In the genomic region with DNA sequence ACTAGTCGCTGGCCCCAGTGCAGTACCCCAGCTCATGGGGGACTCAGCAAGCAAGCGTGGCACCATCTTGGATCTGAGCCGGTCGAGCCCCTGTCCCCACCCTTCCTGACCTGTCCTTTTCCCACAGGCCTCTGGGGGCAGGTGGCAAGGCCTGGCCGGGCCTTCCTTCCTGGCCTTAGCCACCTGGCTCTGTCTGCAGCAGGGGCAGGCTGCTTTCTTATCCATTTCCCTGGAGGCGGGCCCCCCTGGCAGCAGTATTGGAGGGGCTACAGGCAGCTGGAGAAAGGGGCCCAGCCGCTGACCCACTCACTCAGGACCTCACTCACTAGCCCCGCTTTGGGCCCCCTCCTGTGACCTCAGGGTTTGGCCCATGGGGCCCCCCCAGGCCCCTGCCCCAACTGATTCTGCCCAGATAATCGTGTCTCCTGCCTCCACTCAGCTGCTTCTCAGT, we compare ENCODE assay signal across 7 cellular contexts. TPM values are rescaled to one million over a fixed set of nuclear protein-coding genes. Genes with fewer than 3 reads are reported as not detected.
DNase-seq lines count a peak whose midpoint lies in the region; ATAC-seq, FAIRE-seq and TF ChIP-seq lines count a peak whose summit lies in the region.
"Not testable (repeated sequence)": the region's sequence is repeated elsewhere in the genome, so short reads cannot be mapped to it uniquely, and the experiment has no call there.

No MANE protein-coding gene starts in this region.

- H3K79me2 ChIP-seq in OCI-LY7 (ENCODE audit: insufficient read depth, low read depth, low read length), result peaks cover 18% of the 10 kb centered on the region; the same call in 1 of the 2 replicates
- peaks cover 24% of the 10 kb centered on the region for H3K79me2 ChIP-seq in endothelial cell of umbilical vein (ENCODE audit: control insufficient read depth, insufficient read depth, low read length)

- TF ChIP-seq CTCF in OCI-LY7 (conservative IDR thresholded peaks at IDR 0.05; ENCODE audit: low read length); endothelial cell of umbilical vein (IDR thresholded peaks at IDR 0.05; ENCODE audit: extremely low read depth in 1 of 2, insufficient read depth in 1 of 2, low read depth in 1 of 2, low read length in 2 of 2); nephron progenitor cell (IDR thresholded peaks at IDR 0.05): not testable (repeated sequence)

- peak overlapping the region in 2 of 3 donors; percentile 55 to 74 for H3K27ac Mint-ChIP-seq in CD4-positive, CD25-positive, alpha-beta regulatory T cell
- H3K27ac Mint-ChIP-seq in activated CD8-positive, alpha-beta T cell treated with anti-CD3 and anti-CD28 coated beads, Interleukin-2, amount 10 ng/mL, durations not matched to agents 7 days and 5 days, result peak overlapping the region; percentile 49
- peak overlapping the region; percentile 36 to 59 for H3K27ac Mint-ChIP-seq in activated naive CD4-positive, alpha-beta T cell treated with anti-CD3 and anti-CD28 coated beads, Interleukin-2, amount 50 U/mL, for 72 hours
- H3K27ac Mint-ChIP-seq in nephron progenitor cell, result peak overlapping the region; percentile 36
- peak overlapping the region; percentile 45 for H3K27ac Mint-ChIP-seq in stimulated activated effector memory CD8-positive, alpha-beta T cell treated with anti-CD3 and anti-CD28 coated beads, Interleukin-12 subunit alpha, Interleukin-12 subunit beta, amount 100 ng/mL, for 72 hours

- H3K4me1 Mint-ChIP-seq in CD4-positive, CD25-positive, alpha-beta regulatory T cell, result peaks cover 1 to 40% (median 16%) of the 10 kb centered on the region in 4 donors
- peaks cover 43% of the 10 kb centered on the region for H3K4me1 Mint-ChIP-seq in activated CD8-positive, alpha-beta T cell treated with anti-CD3 and anti-CD28 coated beads, Interleukin-2, amount 10 ng/mL, durations not matched to agents 7 days and 5 days (ENCODE audit: low read depth)
- H3K4me1 Mint-ChIP-seq in nephron progenitor cell, result peaks cover 36% of the 10 kb centered on the region
- H3K4me1 Mint-ChIP-seq in stimulated activated effector memory CD8-positive, alpha-beta T cell treated with anti-CD3 and anti-CD28 coated beads, Interleukin-12 subunit alpha, Interleukin-12 subunit beta, amount 100 ng/mL, for 72 hours, result peaks cover 52% of the 10 kb centered on the region

- BruUV-seq in OCI-LY7 (replicated peaks; lab: Mats Ljungman, UMichigan), result TSS peak; percentile 69
- BruUV-seq in endothelial cell of umbilical vein (replicated peaks; lab: Mats Ljungman, UMichigan), result TSS peak; percentile 14

- H3K4me2 ChIP-seq in OCI-LY7 (ENCODE audit: low read length); endothelial cell of umbilical vein (ENCODE audit: insufficient read depth, low read length): not testable (repeated sequence)

- not testable (repeated sequence) for ATAC-seq in CD4-positive, CD25-positive, alpha-beta regulatory T cell (ENCODE audit: low read depth in 2 of 2); activated CD8-positive, alpha-beta T cell treated with anti-CD3 and anti-CD28 coated beads, Interleukin-2, amount 10 ng/mL, durations not matched to agents 7 days and 5 days; activated naive CD4-positive, alpha-beta T cell treated with anti-CD3 and anti-CD28 coated beads, Interleukin-2, amount 50 U/mL, for 72 hours; stimulated activated effector memory CD8-positive, alpha-beta T cell treated with anti-CD3 and anti-CD28 coated beads, Interleukin-12 subunit alpha, Interleukin-12 subunit beta, amount 100 ng/mL, for 72 hours

- H3K4me3 ChIP-seq in CD4-positive, CD25-positive, alpha-beta regulatory T cell (ENCODE audit: low read depth, low read length); OCI-LY7 (ENCODE audit: low read depth, low read length, poor library complexity, severe bottlenecking); endothelial cell of umbilical vein (replicated peaks in 1 of 3; ENCODE audit: insufficient read depth in 1 of 3, low read depth in 1 of 3, low read length in 3 of 3): not testable (repeated sequence)

- not testable (repeated sequence) for H3K9me3 Mint-ChIP-seq in CD4-positive, CD25-positive, alpha-beta regulatory T cell; activated CD8-positive, alpha-beta T cell treated with anti-CD3 and anti-CD28 coated beads, Interleukin-2, amount 10 ng/mL, durations not matched to agents 7 days and 5 days (ENCODE audit: insufficient read depth); activated naive CD4-positive, alpha-beta T cell treated with anti-CD3 and anti-CD28 coated beads, Interleukin-2, amount 50 U/mL, for 72 hours; nephron progenitor cell; stimulated activated effector memory CD8-positive, alpha-beta T cell treated with anti-CD3 and anti-CD28 coated beads, Interleukin-12 subunit alpha, Interleukin-12 subunit beta, amount 100 ng/mL, for 72 hours

- H3K4me3 Mint-ChIP-seq in CD4-positive, CD25-positive, alpha-beta regulatory T cell, result peak overlapping the region in 1 of 4 donors; percentile 44
- not testable (repeated sequence) for H3K4me3 Mint-ChIP-seq in activated CD8-positive, alpha-beta T cell treated with anti-CD3 and anti-CD28 coated beads, Interleukin-2, amount 10 ng/mL, durations not matched to agents 7 days and 5 days; nephron progenitor cell; stimulated activated effector memory CD8-positive, alpha-beta T cell treated with anti-CD3 and anti-CD28 coated beads, Interleukin-12 subunit alpha, Interleukin-12 subunit beta, amount 100 ng/mL, for 72 hours

- H3K27me3 ChIP-seq in CD4-positive, CD25-positive, alpha-beta regulatory T cell (ENCODE audit: control insufficient read depth, insufficient read depth, low read length); endothelial cell of umbilical vein (ENCODE audit: control insufficient read depth in 2 of 2, insufficient read depth in 2 of 2, low read length in 2 of 2): not testable (repeated sequence)

- dilution Hi-C loops in endothelial cell of umbilical vein (cut with MboI; ENCODE audit: extremely low pct_ligation_motif_present, low sequenced_read_pairs), result not testable (repeated sequence)

- H3K4me1 ChIP-seq in CD4-positive, CD25-positive, alpha-beta regulatory T cell (ENCODE audit: control insufficient read depth, insufficient read depth, low read length, poor library complexity, severe bottlenecking), result peaks cover 30% of the 10 kb centered on the region
- H3K4me1 ChIP-seq in OCI-LY7 (ENCODE audit: insufficient read depth, low read length, poor library complexity, severe bottlenecking), result peaks cover 22% of the 10 kb centered on the region
- peaks cover 23% of the 10 kb centered on the region for H3K4me1 ChIP-seq in endothelial cell of umbilical vein (ENCODE audit: control insufficient read depth, extremely low read depth, insufficient read depth, low read length)

- POLR2A ChIA-PET in OCI-LY7 (lab: Charles Lee), result interaction anchor here (0.5 kb wide), 1 partner anchor 645 kb away, joined by 5 read pairs; no protein-coding TSS in a partner anchor
- POLR2A ChIA-PET in activated CD8-positive, alpha-beta T cell treated with anti-CD3 and anti-CD28 coated beads, Interleukin-2, amount 10 ng/mL, durations not matched to agents 7 days and 5 days (lab: Charles Lee), result interaction anchor here (1.3 kb wide), 1 partner anchor 13 kb away, joined by 4 read pairs; no protein-coding TSS in a partner anchor
- POLR2A ChIA-PET in endothelial cell of umbilical vein (lab: Charles Lee), result interaction anchor here (1.0 kb wide), 1 partner anchor 17 kb away, joined by 6 read pairs; a partner anchor contains a TSS

- H3K9me1 ChIP-seq in endothelial cell of umbilical vein (replicated peaks; ENCODE audit: control insufficient read depth, extremely low read depth, insufficient read depth, low read length), result not testable (repeated sequence)

- FAIRE-seq in endothelial cell of umbilical vein (lab: Jason Lieb, UNC), result not testable (repeated sequence)

- H3K9ac ChIP-seq in endothelial cell of umbilical vein (replicated peaks; ENCODE audit: extremely low read depth, insufficient read depth, low read length), result not testable (repeated sequence)

- H2AFZ ChIP-seq in OCI-LY7 (ENCODE audit: low read length); endothelial cell of umbilical vein (ENCODE audit: low read depth, low read length): not testable (repeated sequence)

- not testable (repeated sequence) for H3K27ac ChIP-seq in CD4-positive, CD25-positive, alpha-beta regulatory T cell (ENCODE audit: insufficient read depth, low read length, poor library complexity, severe bottlenecking); OCI-LY7 (ENCODE audit: low read depth, low read length, poor library complexity, severe bottlenecking); endothelial cell of umbilical vein (ENCODE audit: insufficient read depth, low read depth, low read length)

- H3K36me3 ChIP-seq in CD4-positive, CD25-positive, alpha-beta regulatory T cell (ENCODE audit: control insufficient read depth, insufficient read depth, low read length), result peaks cover 15% of the 10 kb centered on the region
- H3K36me3 ChIP-seq in OCI-LY7 (ENCODE audit: insufficient read depth, low read length) (peaks cover 44% of the 10 kb centered on the region), endothelial cell of umbilical vein (ENCODE audit: control insufficient read depth in 2 of 2, extremely low read depth in 1 of 2, insufficient read depth in 2 of 2, low read length in 2 of 2) (peaks cover 0 to 39% of the 10 kb centered on the region in 2 experiments)

- not testable (repeated sequence) for TF ChIP-seq POLR2A in endothelial cell of umbilical vein (IDR thresholded peaks at IDR 0.05; ENCODE audit: low read depth, low read length)

- DNase-seq in CD4-positive, CD25-positive, alpha-beta regulatory T cell; OCI-LY7 (ENCODE audit: low spot score); activated CD8-positive, alpha-beta T cell treated with anti-CD3 and anti-CD28 coated beads, Interleukin-2, amount 10 ng/mL, durations not matched to agents 7 days and 5 days; activated naive CD4-positive, alpha-beta T cell treated with anti-CD3 and anti-CD28 coated beads, Interleukin-2, amount 50 U/mL, for 72 hours (ENCODE audit: low spot score in 2 of 2); endothelial cell of umbilical vein (ENCODE audit: low read depth, low spot score); nephron progenitor cell; stimulated activated effector memory CD8-positive, alpha-beta T cell treated with anti-CD3 and anti-CD28 coated beads, Interleukin-12 subunit alpha, Interleukin-12 subunit beta, amount 100 ng/mL, for 72 hours (ENCODE audit: low spot score in 2 of 2): not testable (repeated sequence)

- H3K9me2 ChIP-seq in OCI-LY7 (ENCODE audit: insufficient read depth, low read length), result not testable (repeated sequence)

- intact Hi-C loops in OCI-LY7 (cut with micrococcal nuclease; ENCODE audit: unreplicated experiment); endothelial cell of umbilical vein (cut with micrococcal nuclease): not testable (repeated sequence)

- CTCF ChIA-PET in OCI-LY7 (lab: Charles Lee; ENCODE audit: unreplicated experiment) (interaction anchor here (0.5 kb wide), 1 partner anchor 199 kb away, joined by 9 read pairs; no protein-coding TSS in a partner anchor), endothelial cell of umbilical vein (lab: Charles Lee) (interaction anchor here (0.7 to 1.7 kb wide), 3 partner anchors 15 to 23 kb away, joined by 3 to 5 read pairs (median 3); a partner anchor contains a TSS)
- CTCF ChIA-PET in activated CD8-positive, alpha-beta T cell treated with anti-CD3 and anti-CD28 coated beads, Interleukin-2, amount 10 ng/mL, durations not matched to agents 7 days and 5 days (lab: Charles Lee), result interaction anchor here (1.7 kb wide), 1 partner anchor 16 kb away, joined by 8 read pairs; no protein-coding TSS in a partner anchor

- not testable (repeated sequence) for H3K27me3 Mint-ChIP-seq in CD4-positive, CD25-positive, alpha-beta regulatory T cell; activated CD8-positive, alpha-beta T cell treated with anti-CD3 and anti-CD28 coated beads, Interleukin-2, amount 10 ng/mL, durations not matched to agents 7 days and 5 days (ENCODE audit: low read depth); nephron progenitor cell (ENCODE audit: low read depth, poor library complexity)

- H3K36me3 Mint-ChIP-seq in CD4-positive, CD25-positive, alpha-beta regulatory T cell; nephron progenitor cell (ENCODE audit: low read depth): not testable (repeated sequence)
- peaks cover 36% of the 10 kb centered on the region for H3K36me3 Mint-ChIP-seq in activated CD8-positive, alpha-beta T cell treated with anti-CD3 and anti-CD28 coated beads, Interleukin-2, amount 10 ng/mL, durations not matched to agents 7 days and 5 days (ENCODE audit: low read depth)
- peaks cover 10 to 19% of the 10 kb centered on the region in 2 donors for H3K36me3 Mint-ChIP-seq in activated naive CD4-positive, alpha-beta T cell treated with anti-CD3 and anti-CD28 coated beads, Interleukin-2, amount 50 U/mL, for 72 hours
- peaks cover 88% of the 10 kb centered on the region for H3K36me3 Mint-ChIP-seq in stimulated activated effector memory CD8-positive, alpha-beta T cell treated with anti-CD3 and anti-CD28 coated beads, Interleukin-12 subunit alpha, Interleukin-12 subunit beta, amount 100 ng/mL, for 72 hours

- H3K9me3 ChIP-seq in CD4-positive, CD25-positive, alpha-beta regulatory T cell (ENCODE audit: control insufficient read depth in 2 of 2, low read length in 2 of 2); OCI-LY7 (ENCODE audit: low read length); endothelial cell of umbilical vein (replicated peaks; ENCODE audit: control insufficient read depth, insufficient read depth, low read length): not testable (repeated sequence)

- not testable (repeated sequence) for H4K20me1 ChIP-seq in OCI-LY7 (ENCODE audit: insufficient read depth, low read length); endothelial cell of umbilical vein (replicated peaks; ENCODE audit: control insufficient read depth, extremely low read depth, insufficient read depth, low read length)

RNA-seq across cellular contexts. Expression of a gene that starts 3.8 kb away (rescaled TPM):
- total RNA-seq in CD4-positive, CD25-positive, alpha-beta regulatory T cell, result 50.4 TPM
- polyA plus RNA-seq in CD4-positive, CD25-positive, alpha-beta regulatory T cell, result 100 to 1,000 TPM in 2 of 4 donors, 10 to 100 TPM in 2; 84.4 to 111 (median 100) TPM
- 65.1 and 91.2 TPM in 2 replicates for total RNA-seq in OCI-LY7 (2014; rRNA removed; shearing (Covaris generic))
- total RNA-seq in OCI-LY7 (2022), result 66.5 and 68.3 TPM in 2 replicates
- 10 to 100 TPM; 84.2 to 88.2 TPM for total RNA-seq in activated CD8-positive, alpha-beta T cell treated with anti-CD3 and anti-CD28 coated beads, Interleukin-2, amount 10 ng/mL, durations not matched to agents 7 days and 5 days
- 10 to 100 TPM; 73.6 to 78.1 TPM for total RNA-seq in activated naive CD4-positive, alpha-beta T cell treated with anti-CD3 and anti-CD28 coated beads, Interleukin-2, amount 50 U/mL, for 72 hours
- total RNA-seq in endothelial cell of umbilical vein, result 110 TPM in 2 replicates
- 137 and 173 TPM in 2 replicates for polyA plus RNA-seq in endothelial cell of umbilical vein
- polyA plus RNA-seq in endothelial cell of umbilical vein (2011; cell fraction: cytosol; rRNA removed), result 80.6 and 124 TPM in 2 replicates
- 111 and 136 TPM in 2 replicates for polyA plus RNA-seq in endothelial cell of umbilical vein (2011; cell fraction: nucleus; rRNA removed)
- polyA plus RNA-seq in endothelial cell of umbilical vein (2012), result 84.8 and 94.9 TPM in 2 replicates
- polyA minus RNA-seq in endothelial cell of umbilical vein, result 73.8 and 77.9 TPM in 2 replicates
- 37.3 TPM for polyA minus RNA-seq in endothelial cell of umbilical vein (2011; cell fraction: cytosol; rRNA and poly(A)+ RNA removed)
- 23.0 and 28.3 TPM in 2 replicates for polyA minus RNA-seq in endothelial cell of umbilical vein (2011; cell fraction: nucleus; rRNA and poly(A)+ RNA removed)

RNA-seq across cellular contexts. Expression of a gene that starts 5.8 kb away (rescaled TPM):
- total RNA-seq in CD4-positive, CD25-positive, alpha-beta regulatory T cell, result 7.0 TPM
- polyA plus RNA-seq in CD4-positive, CD25-positive, alpha-beta regulatory T cell, result 10 to 100 TPM in 1 of 4 donors, 1 to 10 TPM in 3; 8.0 to 10.3 (median 9.8) TPM
- 17.9 and 19.6 TPM in 2 replicates for total RNA-seq in OCI-LY7 (2014; rRNA removed; shearing (Covaris generic))
- 16.0 and 16.8 TPM in 2 replicates for total RNA-seq in OCI-LY7 (2022)
- 10 to 100 TPM; 27.6 to 31.9 TPM for total RNA-seq in activated CD8-positive, alpha-beta T cell treated with anti-CD3 and anti-CD28 coated beads, Interleukin-2, amount 10 ng/mL, durations not matched to agents 7 days and 5 days
- 10 to 100 TPM; 43.6 to 53.2 TPM for total RNA-seq in activated naive CD4-positive, alpha-beta T cell treated with anti-CD3 and anti-CD28 coated beads, Interleukin-2, amount 50 U/mL, for 72 hours
- total RNA-seq in endothelial cell of umbilical vein, result 39.2 and 42.9 TPM in 2 replicates
- polyA plus RNA-seq in endothelial cell of umbilical vein, result 57.7 and 64.7 TPM in 2 replicates
- 49.3 and 55.5 TPM in 2 replicates for polyA plus RNA-seq in endothelial cell of umbilical vein (2011; cell fraction: cytosol; rRNA removed)
- 64.7 and 65.7 TPM in 2 replicates for polyA plus RNA-seq in endothelial cell of umbilical vein (2011; cell fraction: nucleus; rRNA removed)
- 35.1 and 39.3 TPM in 2 replicates for polyA plus RNA-seq in endothelial cell of umbilical vein (2012)
- 24.6 and 25.2 TPM in 2 replicates for polyA minus RNA-seq in endothelial cell of umbilical vein
- polyA minus RNA-seq in endothelial cell of umbilical vein (2011; cell fraction: cytosol; rRNA and poly(A)+ RNA removed), result 26.3 TPM
- 7.0 and 8.9 TPM in 2 replicates for polyA minus RNA-seq in endothelial cell of umbilical vein (2011; cell fraction: nucleus; rRNA and poly(A)+ RNA removed)

RNA-seq across cellular contexts. Expression of a gene that starts 16.5 kb away (rescaled TPM):
- total RNA-seq in CD4-positive, CD25-positive, alpha-beta regulatory T cell, result 85.8 TPM
- 10 to 100 TPM; 72.6 to 98.9 (median 78.1) TPM for polyA plus RNA-seq in CD4-positive, CD25-positive, alpha-beta regulatory T cell
- 89.9 and 90.8 TPM in 2 replicates for total RNA-seq in OCI-LY7 (2014; rRNA removed; shearing (Covaris generic))
- total RNA-seq in OCI-LY7 (2022) (63.6 and 67.2 TPM in 2 replicates), endothelial cell of umbilical vein (35.8 and 42.5 TPM in 2 replicates)
- 10 to 100 TPM; 62.3 to 67.9 TPM for total RNA-seq in activated CD8-positive, alpha-beta T cell treated with anti-CD3 and anti-CD28 coated beads, Interleukin-2, amount 10 ng/mL, durations not matched to agents 7 days and 5 days
- total RNA-seq in activated naive CD4-positive, alpha-beta T cell treated with anti-CD3 and anti-CD28 coated beads, Interleukin-2, amount 50 U/mL, for 72 hours, result 10 to 100 TPM; 68.6 to 94.7 TPM
- polyA plus RNA-seq in endothelial cell of umbilical vein, result 31.5 and 43.1 TPM in 2 replicates
- polyA plus RNA-seq in endothelial cell of umbilical vein (2011; cell fraction: cytosol; rRNA removed), result 38.1 and 42.2 TPM in 2 replicates
- polyA plus RNA-seq in endothelial cell of umbilical vein (2011; cell fraction: nucleus; rRNA removed), result 32.1 and 39.7 TPM in 2 replicates
- polyA plus RNA-seq in endothelial cell of umbilical vein (2012), result 26.5 and 35.3 TPM in 2 replicates
- 13.1 and 19.8 TPM in 2 replicates for polyA minus RNA-seq in endothelial cell of umbilical vein
- polyA minus RNA-seq in endothelial cell of umbilical vein (2011; cell fraction: cytosol; rRNA and poly(A)+ RNA removed), result 17.3 TPM
- 7.6 and 13.0 TPM in 2 replicates for polyA minus RNA-seq in endothelial cell of umbilical vein (2011; cell fraction: nucleus; rRNA and poly(A)+ RNA removed)

RNA-seq across cellular contexts. Expression of a gene that starts 30.5 kb away (rescaled TPM):
- total RNA-seq in CD4-positive, CD25-positive, alpha-beta regulatory T cell, result 15.7 TPM
- 10 to 100 TPM; 36.3 to 40.5 (median 37.4) TPM for polyA plus RNA-seq in CD4-positive, CD25-positive, alpha-beta regulatory T cell
- total RNA-seq in OCI-LY7 (2014; rRNA removed; shearing (Covaris generic)), result 9.0 and 13.1 TPM in 2 replicates
- total RNA-seq in OCI-LY7 (2022) (27.4 and 30.7 TPM in 2 replicates), endothelial cell of umbilical vein (23.9 and 24.2 TPM in 2 replicates)
- total RNA-seq in activated CD8-positive, alpha-beta T cell treated with anti-CD3 and anti-CD28 coated beads, Interleukin-2, amount 10 ng/mL, durations not matched to agents 7 days and 5 days, result 10 to 100 TPM; 24.9 to 27.1 TPM
- total RNA-seq in activated naive CD4-positive, alpha-beta T cell treated with anti-CD3 and anti-CD28 coated beads, Interleukin-2, amount 50 U/mL, for 72 hours, result 10 to 100 TPM; 29.0 to 45.3 TPM
- 26.2 and 30.0 TPM in 2 replicates for polyA plus RNA-seq in endothelial cell of umbilical vein
- 28.2 and 29.6 TPM in 2 replicates for polyA plus RNA-seq in endothelial cell of umbilical vein (2011; cell fraction: cytosol; rRNA removed)
- 19.8 and 21.3 TPM in 2 replicates for polyA plus RNA-seq in endothelial cell of umbilical vein (2011; cell fraction: nucleus; rRNA removed)
- polyA plus RNA-seq in endothelial cell of umbilical vein (2012), result 19.1 and 26.7 TPM in 2 replicates
- 17.6 and 18.8 TPM in 2 replicates for polyA minus RNA-seq in endothelial cell of umbilical vein
- 6.2 TPM for polyA minus RNA-seq in endothelial cell of umbilical vein (2011; cell fraction: cytosol; rRNA and poly(A)+ RNA removed)
- 8.5 and 10.6 TPM in 2 replicates for polyA minus RNA-seq in endothelial cell of umbilical vein (2011; cell fraction: nucleus; rRNA and poly(A)+ RNA removed)

RNA-seq across cellular contexts. Expression of a gene that starts 51.5 kb away (rescaled TPM):
- 42.0 TPM for total RNA-seq in CD4-positive, CD25-positive, alpha-beta regulatory T cell
- polyA plus RNA-seq in CD4-positive, CD25-positive, alpha-beta regulatory T cell, result 10 to 100 TPM; 22.6 to 34.3 (median 29.0) TPM
- 24.7 and 29.1 TPM in 2 replicates for total RNA-seq in OCI-LY7 (2014; rRNA removed; shearing (Covaris generic))
- total RNA-seq in OCI-LY7 (2022) (35.8 and 41.0 TPM in 2 replicates), endothelial cell of umbilical vein (41.0 and 42.6 TPM in 2 replicates)
- total RNA-seq in activated CD8-positive, alpha-beta T cell treated with anti-CD3 and anti-CD28 coated beads, Interleukin-2, amount 10 ng/mL, durations not matched to agents 7 days and 5 days, result 10 to 100 TPM; 29.2 to 31.0 TPM
- 10 to 100 TPM; 30.9 to 33.4 TPM for total RNA-seq in activated naive CD4-positive, alpha-beta T cell treated with anti-CD3 and anti-CD28 coated beads, Interleukin-2, amount 50 U/mL, for 72 hours
- 10.8 and 11.9 TPM in 2 replicates for polyA plus RNA-seq in endothelial cell of umbilical vein
- 16.0 and 17.0 TPM in 2 replicates for polyA plus RNA-seq in endothelial cell of umbilical vein (2011; cell fraction: cytosol; rRNA removed)
- 27.4 and 29.5 TPM in 2 replicates for polyA plus RNA-seq in endothelial cell of umbilical vein (2011; cell fraction: nucleus; rRNA removed)
- polyA plus RNA-seq in endothelial cell of umbilical vein (2012), result 17.3 and 31.8 TPM in 2 replicates
- 16.6 and 17.9 TPM in 2 replicates for polyA minus RNA-seq in endothelial cell of umbilical vein
- 23.2 TPM for polyA minus RNA-seq in endothelial cell of umbilical vein (2011; cell fraction: cytosol; rRNA and poly(A)+ RNA removed)
- polyA minus RNA-seq in endothelial cell of umbilical vein (2011; cell fraction: nucleus; rRNA and poly(A)+ RNA removed), result 9.1 and 10.1 TPM in 2 replicates
